Comparison of ENCODE assay signal across 8 cellular contexts in the genomic region with DNA sequence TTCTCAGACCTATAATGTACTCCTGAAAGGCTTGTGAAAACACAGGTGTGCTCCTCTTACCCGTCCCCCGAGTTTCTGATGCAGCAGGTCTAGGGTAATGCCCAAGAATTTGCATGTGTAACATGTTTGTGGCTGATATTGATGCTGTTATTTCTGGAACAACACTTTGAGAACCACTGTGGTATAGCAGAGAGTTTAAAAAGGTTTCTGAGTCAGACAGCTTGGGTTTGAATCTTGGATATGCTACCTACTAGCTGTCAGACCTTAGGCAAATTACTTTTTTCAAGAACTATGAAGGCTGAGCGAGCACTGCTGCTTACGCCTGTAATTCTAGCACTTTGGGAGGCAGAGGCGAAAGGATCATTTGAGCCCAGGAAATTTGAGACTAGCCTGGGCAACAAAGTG. TPM values are rescaled to one million over a fixed set of nuclear protein-coding genes. Genes with fewer than 3 reads are reported as not detected.
DNase-seq lines count a peak whose midpoint lies in the region; ATAC-seq and TF ChIP-seq lines count a peak whose summit lies in the region.

No MANE protein-coding gene starts in this region.

- TF ChIP-seq CTCF in KMS-11 (conservative IDR thresholded peaks at IDR 0.05; ENCODE audit: low read depth, low read length) (0 out of 2 replicates have a peak, but pooled peaks have one; percentile 18), esophagus squamous epithelium (IDR thresholded peaks at IDR 0.05) (no peak)

- H3K4me1 ChIP-seq in KMS-11 (ENCODE audit: low read depth, poor library complexity, severe bottlenecking) = peaks cover 69% of the 10 kb centered on the region
- H3K4me1 ChIP-seq in esophagus squamous epithelium = peaks cover 37 to 71% (median 40%) of the 10 kb centered on the region in 3 donors

- ATAC-seq in GM18502 (IDR thresholded peaks at IDR 0.05; ENCODE audit: poor library complexity, unreplicated experiment) (peak; percentile 62), GM21619 (IDR thresholded peaks at IDR 0.05; ENCODE audit: unreplicated experiment) (peak; percentile 60)

- H3K27me3 ChIP-seq in KMS-11 (ENCODE audit: insufficient read depth, low read depth) (no peaks in the 10 kb centered on the region), esophagus squamous epithelium (no peaks in the 10 kb centered on the region)

- H3K4me3 ChIP-seq in KMS-11 (IDR thresholded peaks at IDR 0.05; ENCODE audit: insufficient read depth, low read depth, low read length) = no peak overlapping the region
- H3K4me3 ChIP-seq in esophagus squamous epithelium = peak overlapping the region in 2 of 4 donors; percentile 5 to 8

- peak overlapping the region; percentile 61 for H3K4me2 ChIP-seq in KMS-11

- DNase-seq in esophagus squamous epithelium (lab: John Stamatoyannopoulos, UW) (peak; percentile 6), inferior parietal cortex (ENCODE audit: extremely low spot score) (no peak), superior temporal gyrus (ENCODE audit: extremely low spot score) (no peak), SK-N-DZ (ENCODE audit: low spot score) (no peak), anterior cingulate cortex (lab: John Stamatoyannopoulos, UW) (no peak)

- H2AFZ ChIP-seq in KMS-11 (ENCODE audit: low read depth) = no peak overlapping the region

- 58 to 70% methylated on average over 5 of the region's 5 CpGs for WGBS in esophagus squamous epithelium, 2 donors

- H3K36me3 ChIP-seq in KMS-11 (ENCODE audit: insufficient read depth) (no peaks in the 10 kb centered on the region), esophagus squamous epithelium (no peaks in the 10 kb centered on the region)

- H3K27ac ChIP-seq in KMS-11 (peak overlapping the region; percentile 86), esophagus squamous epithelium (peak overlapping the region; percentile 37 to 99 (median 72))

- peaks cover 82% of the 10 kb centered on the region for H3K79me2 ChIP-seq in KMS-11 (ENCODE audit: insufficient read depth, low read depth)

- H3K9ac ChIP-seq in KMS-11 = peak overlapping the region; percentile 56; the same call in 1 of the 2 replicates

- intact Hi-C loops in esophagus squamous epithelium (cut with DNase I) = no loop called here

- no peak for TF ChIP-seq POLR2A in esophagus squamous epithelium (IDR thresholded peaks at IDR 0.05)

- H3K9me3 ChIP-seq in esophagus squamous epithelium = no peaks in the 10 kb centered on the region

- no peaks in the 10 kb centered on the region for H4K20me1 ChIP-seq in KMS-11 (ENCODE audit: insufficient read depth)

RNA-seq across cellular contexts. Expression of a gene that starts 4.9 kb away (rescaled TPM):
- total RNA-seq in esophagus squamous epithelium = 10 to 100 TPM; 22.9 to 47.1 (median 34.0) TPM
- polyA plus RNA-seq in SK-N-DZ (2014; cell fraction: cytosol; rRNA removed) = 4.8 and 5.3 TPM in 2 replicates
- polyA plus RNA-seq in SK-N-DZ (2014; cell fraction: nucleus; rRNA removed) = 6.0 and 7.0 TPM in 2 replicates

RNA-seq across cellular contexts. Expression of a gene that starts 47.5 kb away (rescaled TPM):
- total RNA-seq in esophagus squamous epithelium = 1 to 10 TPM; 1.3 to 5.0 (median 2.7) TPM
- 0.19 and 1.4 TPM in 2 replicates for polyA plus RNA-seq in SK-N-DZ (2014; cell fraction: cytosol; rRNA removed)
- polyA plus RNA-seq in SK-N-DZ (2014; cell fraction: nucleus; rRNA removed) = 0.52 TPM in 1 of 2 replicates, not detected in the other
